Comparison of ENCODE assay signal across 12 cellular contexts in the genomic region with DNA sequence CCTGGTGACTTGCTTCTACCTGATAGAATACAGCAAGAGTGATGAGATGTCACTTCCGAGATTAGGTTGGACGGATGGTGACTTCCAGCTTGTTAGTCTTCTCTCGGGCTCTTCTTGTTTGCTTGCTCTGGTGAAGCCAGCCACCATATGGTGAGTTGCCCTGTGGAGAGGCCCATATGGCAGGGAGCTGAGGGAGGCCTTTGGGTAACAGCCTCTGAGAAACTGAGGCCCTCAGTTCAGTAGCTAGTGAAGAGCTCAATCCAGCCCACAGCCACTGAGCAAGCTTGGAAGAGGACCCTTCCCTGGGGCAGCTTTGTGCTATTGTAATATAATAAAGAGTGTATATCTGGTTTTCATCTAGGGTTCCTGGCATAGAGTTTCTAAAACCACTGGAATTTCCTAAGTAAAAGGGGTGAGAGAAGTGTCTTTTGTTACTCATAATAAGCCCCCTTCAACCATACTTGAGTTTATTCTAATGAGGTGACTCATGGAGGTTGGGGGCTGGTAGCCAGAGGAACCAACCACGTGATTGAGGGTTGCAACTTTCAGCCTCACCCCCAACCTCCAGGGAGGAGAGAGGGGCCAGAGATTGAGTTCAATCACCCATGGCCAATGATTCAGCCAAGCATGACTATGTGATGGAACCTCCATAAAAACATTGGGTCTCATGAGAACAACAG. TPM values are rescaled to one million over a fixed set of nuclear protein-coding genes. Genes with fewer than 3 reads are reported as not detected.
DNase-seq lines count a peak whose midpoint lies in the region; ATAC-seq, FAIRE-seq and TF ChIP-seq lines count a peak whose summit lies in the region.
"Had no signal": no experiment of that assay in that cellular context is flagged by ENCODE, and none has a peak within 500 bp of the region (broad histone marks: within the 10 kb centered on the region; RNA-seq: fewer than 3 reads in every experiment).

No MANE protein-coding gene starts in this region.

- peak overlapping the region; percentile 60 for H3K27ac Mint-ChIP-seq in osteocyte (ENCODE audit: unreplicated experiment)

- H3K4me3 ChIP-seq in HUES48 (ENCODE audit: low read depth, low read length) (no peak overlapping the region), GM12878 (no peak overlapping the region)
- H3K4me3 ChIP-seq: lower lobe of right lung, uterus had no signal

- H3K36me3 Mint-ChIP-seq in osteocyte (ENCODE audit: unreplicated experiment) = no peaks in the 10 kb centered on the region
- H3K36me3 Mint-ChIP-seq: IgD-negative memory B cell had no signal

- H3K27me3 ChIP-seq in HUES48 (ENCODE audit: control insufficient read depth, insufficient read depth, low read length) (no peaks in the 10 kb centered on the region), GM12878 (replicated peaks in 1 of 2; ENCODE audit: control insufficient read depth in 2 of 2, insufficient read depth in 2 of 2, low read length in 1 of 2) (no peaks in the 10 kb centered on the region)
- H3K27me3 ChIP-seq: uterus had no signal

- no peak for TF ChIP-seq EP300 in GM12878 (IDR thresholded peaks at IDR 0.05; ENCODE audit: borderline replicate concordance in 1 of 2, control insufficient read depth in 1 of 2, low read depth in 2 of 2, low read length in 2 of 2)

- H3K27me3 Mint-ChIP-seq in osteocyte (ENCODE audit: unreplicated experiment) = no peaks in the 10 kb centered on the region

- TF ChIP-seq CTCF in GM12878 (IDR thresholded peaks at IDR 0.05 in 2 of 3, conservative IDR thresholded peaks at IDR 0.05 in 1 of 3; ENCODE audit: control insufficient read depth in 2 of 3, extremely low read depth in 1 of 3, insufficient read depth in 1 of 3, low read depth in 3 of 3, low read length in 3 of 3) = no peak
- TF ChIP-seq CTCF in osteocyte (IDR thresholded peaks at IDR 0.05) = no peak

- no peak for TF ChIP-seq RAD21 in GM12878 (IDR thresholded peaks at IDR 0.05; ENCODE audit: insufficient read depth, low read depth, low read length)

- BruUV-seq in GM12878 (replicated peaks; lab: Mats Ljungman, UMichigan) = no TSS peak

- SMC1A ChIA-PET in GM12878 (lab: Charles Lee; ENCODE audit: uncharacterized antibody, unreplicated experiment) = interaction anchor here (0.9 to 1.6 kb wide), 2 partner anchors 15 to 17 kb away, joined by 3 read pairs; no protein-coding TSS in a partner anchor

- H3K4me1 ChIP-seq in HUES48 (ENCODE audit: control insufficient read depth, insufficient read depth, low read length) (peaks cover 23% of the 10 kb centered on the region), GM12878 (ENCODE audit: control insufficient read depth, insufficient read depth, low read length) (peaks cover 3% of the 10 kb centered on the region; the same call in 1 of the 2 replicates)
- H3K4me1 ChIP-seq: uterus had no signal

- POLR2A ChIA-PET in GM12878 (lab: Charles Lee) = no interaction called here

- WGBS in GM12878 (ENCODE audit: insufficient coverage, insufficient replicate concordance, low lambda C conversion rate, missing lambda C conversion rate) = 32% methylated on average over 4 of the region's 4 CpGs

- no peak overlapping the region for H3K4me3 Mint-ChIP-seq in osteocyte (ENCODE audit: unreplicated experiment)
- H3K4me3 Mint-ChIP-seq: endodermal cell, IgD-negative memory B cell had no signal

- H3K9ac ChIP-seq in HUES48 (ENCODE audit: low read depth, low read length) (no peak overlapping the region), GM12878 (ENCODE audit: control insufficient read depth, insufficient read depth, low read length) (no peak overlapping the region)

- H3K27ac ChIP-seq in HUES48 (ENCODE audit: low read depth, low read length) = peak overlapping the region; percentile 76
- H3K27ac ChIP-seq in GM12878 (ENCODE audit: control insufficient read depth, insufficient read depth) = no peak overlapping the region
- H3K27ac ChIP-seq: lower lobe of right lung had no signal

- no peak for TF ChIP-seq POLR2A in GM12878 (IDR thresholded peaks at IDR 0.05; ENCODE audit: low read depth, low read length)

- peaks cover 36% of the 10 kb centered on the region for H3K4me1 Mint-ChIP-seq in osteocyte (ENCODE audit: unreplicated experiment)

- intact Hi-C loops in GM12878 (cut with micrococcal nuclease; ENCODE audit: unreplicated experiment) = no loop called here

- no peak overlapping the region for H3K4me2 ChIP-seq in GM12878 (ENCODE audit: control insufficient read depth, insufficient read depth)

- in situ Hi-C loops in GM12878 (cut with MboI) = no loop called here

- peak; percentile 20; the same call in 2 of the 3 replicates for ATAC-seq in GM12878
- no peak for ATAC-seq in GM19328 (IDR thresholded peaks at IDR 0.05; ENCODE audit: unreplicated experiment)
- ATAC-seq: lower lobe of right lung had no signal

- DNase-seq in DMS79 (lab: John Stamatoyannopoulos, UW) = peak; percentile 73
- DNase-seq in GM12878 (ENCODE audit: low read depth, low spot score) = no peak
- no peak for DNase-seq in osteocyte (ENCODE audit: extremely low spot score, unreplicated experiment)
- DNase-seq in T-helper 9 cell = no peak
- DNase-seq in globus pallidus (ENCODE audit: low spot score) = no peak
- DNase-seq: activated CD8-positive, alpha-beta memory T cell treated with anti-CD3 and anti-CD28 coated beads for 24 hours; endodermal cell; lower lobe of right lung; uterus had no signal

- H3K79me2 ChIP-seq in GM12878 (ENCODE audit: control insufficient read depth, insufficient read depth, low read length) = no peaks in the 10 kb centered on the region

- no peaks in the 10 kb centered on the region for H3K9me3 Mint-ChIP-seq in osteocyte (ENCODE audit: unreplicated experiment)
- H3K9me3 Mint-ChIP-seq: endodermal cell, IgD-negative memory B cell had no signal

- no peaks in the 10 kb centered on the region for H3K9me3 ChIP-seq in HUES48 (ENCODE audit: control insufficient read depth, insufficient read depth, low read length)
- H3K9me3 ChIP-seq in GM12878 (replicated peaks; ENCODE audit: control insufficient read depth, insufficient read depth, low read length) = no peaks in the 10 kb centered on the region
- H3K9me3 ChIP-seq: lower lobe of right lung, uterus had no signal

- no peaks in the 10 kb centered on the region for H4K20me1 ChIP-seq in GM12878 (ENCODE audit: control insufficient read depth, insufficient read depth)

- CTCF ChIA-PET in GM12878 (lab: Yijun Ruan, JAX) = no interaction called here

- peak; percentile 13 for FAIRE-seq in GM12878 (lab: Jason Lieb, UNC)

- H3K36me3 ChIP-seq in HUES48 (ENCODE audit: control insufficient read depth, insufficient read depth, low read length) = no peaks in the 10 kb centered on the region
- H3K36me3 ChIP-seq in GM12878 (ENCODE audit: control insufficient read depth in 2 of 2, insufficient read depth in 2 of 2, low read length in 1 of 2) = no peaks in the 10 kb centered on the region
- H3K36me3 ChIP-seq: lower lobe of right lung, uterus had no signal

- H2AFZ ChIP-seq in GM12878 (ENCODE audit: control insufficient read depth, low read depth, low read length) = no peak overlapping the region

- RAD21 ChIA-PET in GM12878 (lab: Charles Lee; ENCODE audit: unreplicated experiment) = interaction anchor here (1.4 kb wide), 1 partner anchor 15 kb away, joined by 6 read pairs; no protein-coding TSS in a partner anchor

RNA-seq across cellular contexts. Expression of gene TPCN2, which starts 8.0 kb away (rescaled TPM):
- total RNA-seq in GM12878 (2013; cell fraction: nucleolus; rRNA removed) = 108 and 127 TPM in 2 replicates
- total RNA-seq in GM12878 (2014; rRNA removed) (8.2 and 10.4 TPM in 2 replicates), GM12878 (2014; rRNA removed; fragmentation: Illumina TruSeq; extraction: Trizol) (5.7 and 6.5 TPM in 2 replicates), GM12878 (2021) (16.3 and 18.4 TPM in 2 replicates), osteocyte (21.0 and 22.4 TPM in 2 replicates)
- polyA plus RNA-seq in GM12878 (2011; ENCODE audit: low read depth) = 6.3 TPM
- polyA plus RNA-seq in GM12878 (2011; rRNA removed) (11.9 and 18.3 TPM in 2 replicates), GM12878 (2014; fragmentation: Illumina TruSeq; extraction: Trizol) (6.2 and 8.3 TPM in 2 replicates), GM12878 (2014; fragmentation: Nextera tagmentation; extraction: Ambion mirVana) (1 to 10 TPM; 1.7 to 2.4 TPM), GM12878 (2014; rRNA removed) (13.5 and 16.2 TPM in 2 replicates), GM12878 (2016; fragmentation: Nextera tagmentation; extraction: Ambion mirVana) (1 to 10 TPM; 7.9 to 8.5 TPM)
- polyA plus RNA-seq in GM12878 (2011; cell fraction: cytosol; rRNA removed) = 15.3 and 17.0 TPM in 2 replicates
- polyA plus RNA-seq in GM12878 (2011; cell fraction: nucleus; rRNA removed) = 127 and 138 TPM in 2 replicates
- 10.9 and 14.3 TPM in 2 replicates for polyA plus RNA-seq in GM12878 (2012)
- 13.0 and 19.8 TPM in 2 replicates for polyA minus RNA-seq in GM12878 (2011; rRNA and poly(A)+ RNA removed)
- polyA minus RNA-seq in GM12878 (2011; cell fraction: cytosol; rRNA and poly(A)+ RNA removed) = 4.8 and 6.2 TPM in 2 replicates
- polyA minus RNA-seq in GM12878 (2011; cell fraction: nucleus; rRNA and poly(A)+ RNA removed) = 30.7 and 43.1 TPM in 2 replicates

RNA-seq across cellular contexts. Expression of gene MRGPRF, which starts 27.7 kb away (rescaled TPM):
- not detected in 2 replicates for total RNA-seq in GM12878 (2013; cell fraction: nucleolus; rRNA removed)
- total RNA-seq in GM12878 (2014; rRNA removed) (not detected in 2 replicates), GM12878 (2014; rRNA removed; fragmentation: Illumina TruSeq; extraction: Trizol) (not detected in 2 replicates), GM12878 (2021) (not detected in 2 replicates), osteocyte (7.0 and 8.4 TPM in 2 replicates)
- polyA plus RNA-seq in GM12878 (2011; ENCODE audit: low read depth) = not detected
- polyA plus RNA-seq in GM12878 (2011; rRNA removed) (not detected in 2 replicates), GM12878 (2014; fragmentation: Illumina TruSeq; extraction: Trizol) (not detected in 2 replicates), GM12878 (2014; fragmentation: Nextera tagmentation; extraction: Ambion mirVana) (not detected), GM12878 (2014; rRNA removed) (not detected in 2 replicates), GM12878 (2016; fragmentation: Nextera tagmentation; extraction: Ambion mirVana) (not detected)
- polyA plus RNA-seq in GM12878 (2011; cell fraction: cytosol; rRNA removed) = not detected in 2 replicates
- polyA plus RNA-seq in GM12878 (2011; cell fraction: nucleus; rRNA removed) = not detected in 2 replicates
- not detected in 2 replicates for polyA plus RNA-seq in GM12878 (2012)
- not detected in 2 replicates for polyA minus RNA-seq in GM12878 (2011; rRNA and poly(A)+ RNA removed)
- not detected in 2 replicates for polyA minus RNA-seq in GM12878 (2011; cell fraction: cytosol; rRNA and poly(A)+ RNA removed)
- polyA minus RNA-seq in GM12878 (2011; cell fraction: nucleus; rRNA and poly(A)+ RNA removed) = not detected in 2 replicates
- polyA plus RNA-seq: IgD-negative memory B cell had no signal

RNA-seq across cellular contexts. Expression of gene MRGPRD, which starts 59.9 kb away (rescaled TPM):
- total RNA-seq in GM12878 (2013; cell fraction: nucleolus; rRNA removed) = not detected in 2 replicates
- not detected in 2 replicates for total RNA-seq in GM12878 (2014; rRNA removed)
- not detected in 2 replicates for total RNA-seq in GM12878 (2014; rRNA removed; fragmentation: Illumina TruSeq; extraction: Trizol)
- total RNA-seq in GM12878 (2021) = not detected in 2 replicates
- not detected for polyA plus RNA-seq in GM12878 (2011; ENCODE audit: low read depth)
- polyA plus RNA-seq in GM12878 (2011; rRNA removed) = not detected in 2 replicates
- not detected in 2 replicates for polyA plus RNA-seq in GM12878 (2011; cell fraction: cytosol; rRNA removed)
- polyA plus RNA-seq in GM12878 (2011; cell fraction: nucleus; rRNA removed) = not detected in 2 replicates
- polyA plus RNA-seq in GM12878 (2012) = not detected in 2 replicates
- polyA plus RNA-seq in GM12878 (2014; fragmentation: Illumina TruSeq; extraction: Trizol) = not detected in 2 replicates
- polyA plus RNA-seq in GM12878 (2014; fragmentation: Nextera tagmentation; extraction: Ambion mirVana) = not detected
- not detected in 2 replicates for polyA plus RNA-seq in GM12878 (2014; rRNA removed)
- not detected for polyA plus RNA-seq in GM12878 (2016; fragmentation: Nextera tagmentation; extraction: Ambion mirVana)
- not detected in 2 replicates for polyA minus RNA-seq in GM12878 (2011; rRNA and poly(A)+ RNA removed)
- not detected in 2 replicates for polyA minus RNA-seq in GM12878 (2011; cell fraction: cytosol; rRNA and poly(A)+ RNA removed)
- polyA minus RNA-seq in GM12878 (2011; cell fraction: nucleus; rRNA and poly(A)+ RNA removed) = not detected in 2 replicates
- total RNA-seq in osteocyte = not detected in 2 replicates
- total RNA-seq: endodermal cell, lower lobe of right lung had no signal
- polyA plus RNA-seq: IgD-negative memory B cell had no signal
